2 cellular contexts compared by ENCODE assay signal in the genomic region with DNA sequence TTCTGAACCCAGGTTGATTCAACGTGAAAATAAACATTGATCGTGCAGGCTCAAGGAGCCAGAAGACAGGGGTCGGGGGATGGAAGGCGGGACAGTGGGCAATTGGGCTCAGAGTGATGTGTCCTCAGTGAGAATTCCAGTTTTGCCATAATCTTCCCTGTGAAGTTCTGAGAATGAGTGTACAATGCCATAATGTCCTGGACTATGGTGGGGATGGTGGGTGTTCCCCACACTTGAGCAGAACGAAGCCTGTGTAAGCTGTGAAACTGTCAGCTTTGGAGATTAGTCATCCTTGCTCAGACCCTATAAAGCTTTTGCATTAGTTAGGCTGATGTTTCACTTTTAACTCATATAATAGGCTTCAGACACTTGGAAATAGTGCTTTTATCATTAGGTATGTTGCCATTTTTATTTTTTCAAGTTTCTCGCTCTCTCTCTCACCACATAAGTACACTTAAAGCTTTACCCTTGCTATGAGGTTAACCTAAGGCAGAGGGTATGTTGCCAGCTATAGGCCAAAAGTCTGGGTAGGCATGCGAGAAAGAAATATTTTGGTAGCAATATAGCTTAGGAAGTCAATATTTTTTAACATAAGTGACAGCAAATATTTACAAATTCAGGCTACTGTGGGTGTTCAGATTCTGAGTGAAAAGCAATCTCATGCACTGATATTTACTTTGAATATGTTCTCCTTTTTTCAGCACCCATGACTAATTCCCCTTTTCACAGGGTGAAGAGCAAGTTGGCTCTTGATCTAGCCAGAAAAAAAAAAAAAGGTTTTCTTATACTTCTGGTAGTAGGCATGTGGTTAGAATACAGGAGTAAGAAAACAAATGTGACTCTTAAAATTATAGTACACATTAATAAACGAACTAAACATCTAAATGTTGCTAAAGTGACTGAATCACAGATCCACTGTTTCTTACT.
TF ChIP-seq lines count a peak whose summit lies in the region.

No MANE protein-coding gene starts in this region.

TF ChIP-seq in SK-N-SH treated with all-trans-retinoic acid at 6 μM for 48 hours, 23 proteins besides CTCF, POLR2A, EP300 and RAD21 (continued from another document):
- TF ChIP-seq, protein P1, sequence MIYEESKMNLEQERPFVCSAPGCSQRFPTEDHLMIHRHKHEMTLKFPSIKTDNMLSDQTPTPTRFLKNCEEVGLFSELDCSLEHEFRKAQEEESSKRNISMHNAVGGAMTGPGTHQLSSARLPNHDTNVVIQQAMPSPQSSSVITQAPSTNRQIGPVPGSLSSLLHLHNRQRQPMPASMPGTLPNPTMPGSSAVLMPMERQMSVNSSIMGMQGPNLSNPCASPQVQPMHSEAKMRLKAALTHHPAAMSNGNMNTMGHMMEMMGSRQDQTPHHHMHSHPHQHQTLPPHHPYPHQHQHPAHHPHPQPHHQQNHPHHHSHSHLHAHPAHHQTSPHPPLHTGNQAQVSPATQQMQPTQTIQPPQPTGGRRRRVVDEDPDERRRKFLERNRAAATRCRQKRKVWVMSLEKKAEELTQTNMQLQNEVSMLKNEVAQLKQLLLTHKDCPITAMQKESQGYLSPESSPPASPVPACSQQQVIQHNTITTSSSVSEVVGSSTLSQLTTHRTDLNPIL (CRISPR knock-in tag; IDR thresholded peaks at IDR 0.05; ENCODE audit: low read depth) = no peak
- TF ChIP-seq TOX (CRISPR knock-in tag; IDR thresholded peaks at IDR 0.05; ENCODE audit: borderline replicate concordance) (no peak), BACH2 (CRISPR knock-in tag; IDR thresholded peaks at IDR 0.05; ENCODE audit: borderline replicate concordance) (no peak), ZNF8 (CRISPR knock-in tag; IDR thresholded peaks at IDR 0.05) (no peak)
- TF ChIP-seq, protein P2, sequence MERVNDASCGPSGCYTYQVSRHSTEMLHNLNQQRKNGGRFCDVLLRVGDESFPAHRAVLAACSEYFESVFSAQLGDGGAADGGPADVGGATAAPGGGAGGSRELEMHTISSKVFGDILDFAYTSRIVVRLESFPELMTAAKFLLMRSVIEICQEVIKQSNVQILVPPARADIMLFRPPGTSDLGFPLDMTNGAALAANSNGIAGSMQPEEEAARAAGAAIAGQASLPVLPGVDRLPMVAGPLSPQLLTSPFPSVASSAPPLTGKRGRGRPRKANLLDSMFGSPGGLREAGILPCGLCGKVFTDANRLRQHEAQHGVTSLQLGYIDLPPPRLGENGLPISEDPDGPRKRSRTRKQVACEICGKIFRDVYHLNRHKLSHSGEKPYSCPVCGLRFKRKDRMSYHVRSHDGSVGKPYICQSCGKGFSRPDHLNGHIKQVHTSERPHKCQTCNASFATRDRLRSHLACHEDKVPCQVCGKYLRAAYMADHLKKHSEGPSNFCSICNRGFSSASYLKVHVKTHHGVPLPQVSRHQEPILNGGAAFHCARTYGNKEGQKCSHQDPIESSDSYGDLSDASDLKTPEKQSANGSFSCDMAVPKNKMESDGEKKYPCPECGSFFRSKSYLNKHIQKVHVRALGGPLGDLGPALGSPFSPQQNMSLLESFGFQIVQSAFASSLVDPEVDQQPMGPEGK (CRISPR knock-in tag; IDR thresholded peaks at IDR 0.05; ENCODE audit: borderline replicate concordance) = no peak

TF ChIP-seq in SK-N-SH, 30 proteins besides CTCF, POLR2A, EP300 and RAD21 (continued from another document):
- TF ChIP-seq, protein P3, sequence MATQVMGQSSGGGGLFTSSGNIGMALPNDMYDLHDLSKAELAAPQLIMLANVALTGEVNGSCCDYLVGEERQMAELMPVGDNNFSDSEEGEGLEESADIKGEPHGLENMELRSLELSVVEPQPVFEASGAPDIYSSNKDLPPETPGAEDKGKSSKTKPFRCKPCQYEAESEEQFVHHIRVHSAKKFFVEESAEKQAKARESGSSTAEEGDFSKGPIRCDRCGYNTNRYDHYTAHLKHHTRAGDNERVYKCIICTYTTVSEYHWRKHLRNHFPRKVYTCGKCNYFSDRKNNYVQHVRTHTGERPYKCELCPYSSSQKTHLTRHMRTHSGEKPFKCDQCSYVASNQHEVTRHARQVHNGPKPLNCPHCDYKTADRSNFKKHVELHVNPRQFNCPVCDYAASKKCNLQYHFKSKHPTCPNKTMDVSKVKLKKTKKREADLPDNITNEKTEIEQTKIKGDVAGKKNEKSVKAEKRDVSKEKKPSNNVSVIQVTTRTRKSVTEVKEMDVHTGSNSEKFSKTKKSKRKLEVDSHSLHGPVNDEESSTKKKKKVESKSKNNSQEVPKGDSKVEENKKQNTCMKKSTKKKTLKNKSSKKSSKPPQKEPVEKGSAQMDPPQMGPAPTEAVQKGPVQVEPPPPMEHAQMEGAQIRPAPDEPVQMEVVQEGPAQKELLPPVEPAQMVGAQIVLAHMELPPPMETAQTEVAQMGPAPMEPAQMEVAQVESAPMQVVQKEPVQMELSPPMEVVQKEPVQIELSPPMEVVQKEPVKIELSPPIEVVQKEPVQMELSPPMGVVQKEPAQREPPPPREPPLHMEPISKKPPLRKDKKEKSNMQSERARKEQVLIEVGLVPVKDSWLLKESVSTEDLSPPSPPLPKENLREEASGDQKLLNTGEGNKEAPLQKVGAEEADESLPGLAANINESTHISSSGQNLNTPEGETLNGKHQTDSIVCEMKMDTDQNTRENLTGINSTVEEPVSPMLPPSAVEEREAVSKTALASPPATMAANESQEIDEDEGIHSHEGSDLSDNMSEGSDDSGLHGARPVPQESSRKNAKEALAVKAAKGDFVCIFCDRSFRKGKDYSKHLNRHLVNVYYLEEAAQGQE (IDR thresholded peaks at IDR 0.05; ENCODE audit: low read depth, low read length) = no peak
- no peak for TF ChIP-seq NFIC (IDR thresholded peaks at IDR 0.05; ENCODE audit: borderline replicate concordance)
- no peak for TF ChIP-seq MXI1 (IDR thresholded peaks at IDR 0.05; ENCODE audit: low read depth, low read length)
- TF ChIP-seq, protein P4, sequence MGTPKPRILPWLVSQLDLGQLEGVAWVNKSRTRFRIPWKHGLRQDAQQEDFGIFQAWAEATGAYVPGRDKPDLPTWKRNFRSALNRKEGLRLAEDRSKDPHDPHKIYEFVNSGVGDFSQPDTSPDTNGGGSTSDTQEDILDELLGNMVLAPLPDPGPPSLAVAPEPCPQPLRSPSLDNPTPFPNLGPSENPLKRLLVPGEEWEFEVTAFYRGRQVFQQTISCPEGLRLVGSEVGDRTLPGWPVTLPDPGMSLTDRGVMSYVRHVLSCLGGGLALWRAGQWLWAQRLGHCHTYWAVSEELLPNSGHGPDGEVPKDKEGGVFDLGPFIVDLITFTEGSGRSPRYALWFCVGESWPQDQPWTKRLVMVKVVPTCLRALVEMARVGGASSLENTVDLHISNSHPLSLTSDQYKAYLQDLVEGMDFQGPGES (IDR thresholded peaks at IDR 0.05; ENCODE audit: low read depth, low read length) = no peak
- TF ChIP-seq GATA2 (CRISPR knock-in tag; IDR thresholded peaks at IDR 0.05) = no peak
- no peak for TF ChIP-seq SIN3A (IDR thresholded peaks at IDR 0.05; ENCODE audit: borderline replicate concordance, low read depth, low read length)
- TF ChIP-seq NRF1 (IDR thresholded peaks at IDR 0.05; ENCODE audit: low read depth, low read length) = no peak
- no peak for TF ChIP-seq POLR2AphosphoS5 (IDR thresholded peaks at IDR 0.05; ENCODE audit: low read depth, low read length)
- no peak for TF ChIP-seq RCOR1 (IDR thresholded peaks at IDR 0.05; ENCODE audit: low read length)
- no peak for TF ChIP-seq RXRA (IDR thresholded peaks at IDR 0.05; ENCODE audit: borderline replicate concordance, low read depth)
- TF ChIP-seq SMC3 (IDR thresholded peaks at IDR 0.05; ENCODE audit: low read depth, low read length) = no peak
